1 cellular context compared by ENCODE assay signal in the genomic region with DNA sequence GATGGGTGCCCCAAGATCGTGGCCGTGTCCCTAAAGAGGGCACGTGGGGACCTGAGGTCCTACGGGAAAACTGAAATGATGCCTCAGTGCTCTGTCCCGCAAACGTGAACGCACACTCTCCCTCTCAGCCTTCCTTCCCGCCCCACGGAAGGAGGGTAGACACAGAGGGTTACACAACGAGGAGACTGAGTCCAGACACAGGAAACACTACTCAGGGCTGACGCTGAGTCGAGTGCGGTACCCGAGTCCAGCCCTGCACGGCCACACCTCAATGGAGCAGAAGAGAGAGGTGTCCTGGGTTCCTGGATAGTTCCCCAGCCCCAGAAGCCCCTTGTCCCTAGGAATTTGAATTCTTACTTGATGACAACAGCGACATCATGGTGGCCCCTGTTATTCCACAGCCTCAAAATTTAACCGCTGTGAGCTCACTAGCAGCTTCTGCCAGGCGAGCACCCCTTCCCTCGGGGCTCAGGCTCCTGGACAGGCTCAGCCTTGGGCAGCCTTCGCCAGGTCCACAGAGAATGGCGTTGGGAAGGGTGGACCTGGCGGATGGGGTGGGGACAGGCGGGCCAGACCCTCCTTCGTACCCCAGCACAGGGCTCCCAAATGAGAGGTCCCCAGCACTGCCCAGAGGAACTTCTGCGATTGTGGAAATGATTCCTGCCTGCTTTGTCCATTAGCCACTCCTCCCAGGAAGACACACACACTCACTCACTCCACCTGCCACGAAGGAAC.
TF ChIP-seq lines count a peak whose summit lies in the region.

No MANE protein-coding gene starts in this region.

TF ChIP-seq in HepG2, 621 proteins besides CTCF, POLR2A, EP300 and RAD21 (continued from another document and continues in another):
- TF ChIP-seq ZNF318 (CRISPR knock-in tag; IDR thresholded peaks at IDR 0.05) (no peak; the same call in 1 of the 2 replicates), ZNF841 (CRISPR knock-in tag; IDR thresholded peaks at IDR 0.05; ENCODE audit: borderline replicate concordance) (no peak), WIZ (CRISPR knock-in tag; IDR thresholded peaks at IDR 0.05) (no peak), CEBPG (CRISPR knock-in tag; IDR thresholded peaks at IDR 0.05) (peak; percentile 62), MLXIP (CRISPR knock-in tag; IDR thresholded peaks at IDR 0.05; ENCODE audit: borderline replicate concordance) (no peak), ZNF292 (CRISPR knock-in tag; IDR thresholded peaks at IDR 0.05; ENCODE audit: borderline replicate concordance, low read depth) (no peak; the same call in 1 of the 2 replicates), ELF4 (CRISPR knock-in tag; IDR thresholded peaks at IDR 0.05; ENCODE audit: borderline replicate concordance) (no peak), TGIF2 (CRISPR knock-in tag; IDR thresholded peaks at IDR 0.05) (peak; percentile 15; the same call in 1 of the 2 replicates), ZNF878 (CRISPR knock-in tag; IDR thresholded peaks at IDR 0.05) (no peak), MEIS2 (CRISPR knock-in tag; IDR thresholded peaks at IDR 0.05) (no peak), TFAP4 (IDR thresholded peaks at IDR 0.05; ENCODE audit: borderline replicate concordance, low read depth) (no peak), TAF1 (CRISPR knock-in tag; IDR thresholded peaks at IDR 0.05) (peak; percentile 54), PAF1 (CRISPR knock-in tag; IDR thresholded peaks at IDR 0.05) (no peak), AHR (CRISPR knock-in tag; IDR thresholded peaks at IDR 0.05) (no peak), FLYWCH1 (CRISPR knock-in tag; IDR thresholded peaks at IDR 0.05) (no peak), XRCC5 (optimal IDR thresholded peaks at IDR 0.05; ENCODE audit: low read length) (no peak), KAT2B (IDR thresholded peaks at IDR 0.05; ENCODE audit: borderline replicate concordance, low read depth, low read length) (no peak), SP140L (CRISPR knock-in tag; IDR thresholded peaks at IDR 0.05; ENCODE audit: borderline replicate concordance) (no peak), RFXAP (CRISPR knock-in tag; IDR thresholded peaks at IDR 0.05; ENCODE audit: borderline replicate concordance) (no peak), HOXA5 (CRISPR knock-in tag; IDR thresholded peaks at IDR 0.05) (no peak), ZNF616 (CRISPR knock-in tag; IDR thresholded peaks at IDR 0.05; ENCODE audit: low read depth) (no peak; the same call in 1 of the 2 replicates), FIP1L1 (IDR thresholded peaks at IDR 0.05; ENCODE audit: borderline replicate concordance, insufficient read depth, low read depth, low read length) (no peak), NFKB2 (CRISPR knock-in tag; IDR thresholded peaks at IDR 0.05; ENCODE audit: borderline replicate concordance) (no peak; the same call in 1 of the 2 replicates), KDM1A (CRISPR knock-in tag; IDR thresholded peaks at IDR 0.05) (no peak), SOX6 (IDR thresholded peaks at IDR 0.05) (no peak), SOX6 (CRISPR knock-in tag; IDR thresholded peaks at IDR 0.05) (no peak), TIGD3 (CRISPR knock-in tag; IDR thresholded peaks at IDR 0.05; ENCODE audit: borderline replicate concordance) (no peak)
- TF ChIP-seq, protein P1, sequence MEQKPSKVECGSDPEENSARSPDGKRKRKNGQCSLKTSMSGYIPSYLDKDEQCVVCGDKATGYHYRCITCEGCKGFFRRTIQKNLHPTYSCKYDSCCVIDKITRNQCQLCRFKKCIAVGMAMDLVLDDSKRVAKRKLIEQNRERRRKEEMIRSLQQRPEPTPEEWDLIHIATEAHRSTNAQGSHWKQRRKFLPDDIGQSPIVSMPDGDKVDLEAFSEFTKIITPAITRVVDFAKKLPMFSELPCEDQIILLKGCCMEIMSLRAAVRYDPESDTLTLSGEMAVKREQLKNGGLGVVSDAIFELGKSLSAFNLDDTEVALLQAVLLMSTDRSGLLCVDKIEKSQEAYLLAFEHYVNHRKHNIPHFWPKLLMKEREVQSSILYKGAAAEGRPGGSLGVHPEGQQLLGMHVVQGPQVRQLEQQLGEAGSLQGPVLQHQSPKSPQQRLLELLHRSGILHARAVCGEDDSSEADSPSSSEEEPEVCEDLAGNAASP (CRISPR knock-in tag; IDR thresholded peaks at IDR 0.05; ENCODE audit: borderline replicate concordance): no peak
- TF ChIP-seq, protein P2, sequence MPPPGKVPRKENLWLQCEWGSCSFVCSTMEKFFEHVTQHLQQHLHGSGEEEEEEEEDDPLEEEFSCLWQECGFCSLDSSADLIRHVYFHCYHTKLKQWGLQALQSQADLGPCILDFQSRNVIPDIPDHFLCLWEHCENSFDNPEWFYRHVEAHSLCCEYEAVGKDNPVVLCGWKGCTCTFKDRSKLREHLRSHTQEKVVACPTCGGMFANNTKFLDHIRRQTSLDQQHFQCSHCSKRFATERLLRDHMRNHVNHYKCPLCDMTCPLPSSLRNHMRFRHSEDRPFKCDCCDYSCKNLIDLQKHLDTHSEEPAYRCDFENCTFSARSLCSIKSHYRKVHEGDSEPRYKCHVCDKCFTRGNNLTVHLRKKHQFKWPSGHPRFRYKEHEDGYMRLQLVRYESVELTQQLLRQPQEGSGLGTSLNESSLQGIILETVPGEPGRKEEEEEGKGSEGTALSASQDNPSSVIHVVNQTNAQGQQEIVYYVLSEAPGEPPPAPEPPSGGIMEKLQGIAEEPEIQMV (CRISPR knock-in tag; IDR thresholded peaks at IDR 0.05; ENCODE audit: low read depth): no peak
- TF ChIP-seq, protein P3, sequence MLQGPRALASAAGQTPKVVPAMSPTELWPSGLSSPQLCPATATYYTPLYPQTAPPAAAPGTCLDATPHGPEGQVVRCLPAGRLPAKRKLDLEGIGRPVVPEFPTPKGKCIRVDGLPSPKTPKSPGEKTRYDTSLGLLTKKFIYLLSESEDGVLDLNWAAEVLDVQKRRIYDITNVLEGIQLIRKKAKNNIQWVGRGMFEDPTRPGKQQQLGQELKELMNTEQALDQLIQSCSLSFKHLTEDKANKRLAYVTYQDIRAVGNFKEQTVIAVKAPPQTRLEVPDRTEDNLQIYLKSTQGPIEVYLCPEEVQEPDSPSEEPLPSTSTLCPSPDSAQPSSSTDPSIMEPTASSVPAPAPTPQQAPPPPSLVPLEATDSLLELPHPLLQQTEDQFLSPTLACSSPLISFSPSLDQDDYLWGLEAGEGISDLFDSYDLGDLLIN (CRISPR knock-in tag; IDR thresholded peaks at IDR 0.05; ENCODE audit: borderline replicate concordance): no peak
- TF ChIP-seq, protein P4, sequence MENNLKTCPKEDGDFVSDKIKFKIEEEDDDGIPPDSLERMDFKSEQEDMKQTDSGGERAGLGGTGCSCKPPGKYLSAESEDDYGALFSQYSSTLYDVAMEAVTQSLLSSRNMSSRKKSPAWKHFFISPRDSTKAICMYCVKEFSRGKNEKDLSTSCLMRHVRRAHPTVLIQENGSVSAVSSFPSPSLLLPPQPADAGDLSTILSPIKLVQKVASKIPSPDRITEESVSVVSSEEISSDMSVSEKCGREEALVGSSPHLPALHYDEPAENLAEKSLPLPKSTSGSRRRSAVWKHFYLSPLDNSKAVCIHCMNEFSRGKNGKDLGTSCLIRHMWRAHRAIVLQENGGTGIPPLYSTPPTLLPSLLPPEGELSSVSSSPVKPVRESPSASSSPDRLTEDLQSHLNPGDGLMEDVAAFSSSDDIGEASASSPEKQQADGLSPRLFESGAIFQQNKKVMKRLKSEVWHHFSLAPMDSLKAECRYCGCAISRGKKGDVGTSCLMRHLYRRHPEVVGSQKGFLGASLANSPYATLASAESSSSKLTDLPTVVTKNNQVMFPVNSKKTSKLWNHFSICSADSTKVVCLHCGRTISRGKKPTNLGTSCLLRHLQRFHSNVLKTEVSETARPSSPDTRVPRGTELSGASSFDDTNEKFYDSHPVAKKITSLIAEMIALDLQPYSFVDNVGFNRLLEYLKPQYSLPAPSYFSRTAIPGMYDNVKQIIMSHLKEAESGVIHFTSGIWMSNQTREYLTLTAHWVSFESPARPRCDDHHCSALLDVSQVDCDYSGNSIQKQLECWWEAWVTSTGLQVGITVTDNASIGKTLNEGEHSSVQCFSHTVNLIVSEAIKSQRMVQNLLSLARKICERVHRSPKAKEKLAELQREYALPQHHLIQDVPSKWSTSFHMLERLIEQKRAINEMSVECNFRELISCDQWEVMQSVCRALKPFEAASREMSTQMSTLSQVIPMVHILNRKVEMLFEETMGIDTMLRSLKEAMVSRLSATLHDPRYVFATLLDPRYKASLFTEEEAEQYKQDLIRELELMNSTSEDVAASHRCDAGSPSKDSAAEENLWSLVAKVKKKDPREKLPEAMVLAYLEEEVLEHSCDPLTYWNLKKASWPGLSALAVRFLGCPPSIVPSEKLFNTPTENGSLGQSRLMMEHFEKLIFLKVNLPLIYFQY (CRISPR knock-in tag; IDR thresholded peaks at IDR 0.05; ENCODE audit: borderline replicate concordance): no peak
